8 cellular contexts compared by ENCODE assay signal in the genomic region with DNA sequence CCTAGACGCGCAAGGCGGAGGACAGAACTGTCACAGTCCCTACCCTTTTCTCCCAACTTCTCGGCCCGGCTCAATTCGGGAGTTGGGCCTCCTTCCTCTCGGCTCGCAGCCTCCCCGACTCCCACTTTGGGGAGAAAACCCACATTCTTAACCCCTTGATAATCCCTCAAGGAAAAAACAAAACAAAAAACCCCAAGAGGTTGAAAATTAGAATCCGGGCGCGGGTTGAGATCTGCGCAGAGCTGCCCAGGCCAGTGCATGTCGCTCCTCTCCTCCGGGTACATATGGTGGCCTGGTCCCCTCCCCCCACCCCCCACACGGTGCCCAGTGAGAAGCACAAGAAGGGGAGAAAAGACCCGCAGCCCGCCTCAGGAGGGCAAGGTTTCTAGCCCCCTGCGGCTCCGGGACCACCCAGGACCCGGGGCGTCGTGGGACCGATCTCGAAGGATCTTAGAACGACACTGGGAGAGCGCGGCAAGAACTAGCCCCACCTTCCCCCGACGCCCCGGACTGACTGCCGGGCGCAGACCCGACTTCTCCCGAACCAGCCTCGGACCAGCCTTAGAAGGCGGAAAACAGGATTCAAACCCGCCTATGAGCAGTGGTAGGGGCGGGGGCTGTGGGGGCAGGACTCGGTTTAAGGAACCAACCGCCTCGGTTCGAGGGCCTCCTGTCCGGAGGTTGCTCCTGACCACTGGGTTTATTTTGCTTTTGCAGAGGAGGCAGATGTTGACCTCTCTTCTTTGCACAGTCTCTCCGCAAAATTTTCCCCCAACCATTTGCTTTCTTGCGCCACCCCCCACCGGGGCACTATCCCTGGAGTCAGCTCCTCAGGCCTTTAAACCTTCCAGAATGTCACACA. TPM values are rescaled to one million over a fixed set of nuclear protein-coding genes. Genes with fewer than 3 reads are reported as not detected.
A peak's percentile ranks its signal among the peaks of the same experiment; 100 is the strongest.
DNase-seq lines count a peak whose midpoint lies in the region; ATAC-seq and TF ChIP-seq lines count a peak whose summit lies in the region.

No MANE protein-coding gene starts in this region.

- POLR2A ChIA-PET in activated naive CD8-positive, alpha-beta T cell treated with anti-CD3 and anti-CD28 coated beads, Interleukin-2, amount 10 ng/mL, durations not matched to agents 7 days and 5 days (lab: Charles Lee), result no interaction called here

- ATAC-seq in activated naive CD8-positive, alpha-beta T cell treated with anti-CD3 and anti-CD28 coated beads, Interleukin-2, amount 10 ng/mL, durations not matched to agents 7 days and 5 days (ENCODE audit: low read depth), result no peak
- ATAC-seq in GM21723 (IDR thresholded peaks at IDR 0.05; ENCODE audit: unreplicated experiment), result no peak

- H3K9me3 Mint-ChIP-seq in activated naive CD8-positive, alpha-beta T cell treated with anti-CD3 and anti-CD28 coated beads, Interleukin-2, amount 10 ng/mL, durations not matched to agents 7 days and 5 days, result no peaks in the 10 kb centered on the region

- H3K27me3 Mint-ChIP-seq in activated naive CD8-positive, alpha-beta T cell treated with anti-CD3 and anti-CD28 coated beads, Interleukin-2, amount 10 ng/mL, durations not matched to agents 7 days and 5 days, result peaks cover 96% of the 10 kb centered on the region

- peak overlapping the region; percentile 70 for H3K4me3 Mint-ChIP-seq in activated naive CD8-positive, alpha-beta T cell treated with anti-CD3 and anti-CD28 coated beads, Interleukin-2, amount 10 ng/mL, durations not matched to agents 7 days and 5 days

- TF ChIP-seq CTCF in GM12865 (IDR thresholded peaks at IDR 0.05; ENCODE audit: insufficient read depth, low read depth, low read length, missing control alignments), result no peak

- DNase-seq in GM12865 (ENCODE audit: low read depth), result no peak
- DNase-seq in activated naive CD8-positive, alpha-beta T cell treated with anti-CD3 and anti-CD28 coated beads, Interleukin-2, amount 10 ng/mL, durations not matched to agents 7 days and 5 days, result peak; percentile 34
- no peak for DNase-seq in iPS DF 6.9 (ENCODE audit: low read depth, low spot score)
- no peak for DNase-seq in skeletal muscle cell (ENCODE audit: low read depth)
- DNase-seq in kidney glomerular epithelial cell (lab: John Stamatoyannopoulos, UW), result no peak
- DNase-seq in NCI-H526 treated with DMSO at 0.1 percent for 48 hours (lab: John Stamatoyannopoulos, UW), result no peak
- DNase-seq in superior temporal gyrus (ENCODE audit: extremely low spot score), result no peak

- no peak overlapping the region for H3K27ac ChIP-seq in iPS DF 6.9 (ENCODE audit: low read length)

- no peaks in the 10 kb centered on the region for H3K36me3 Mint-ChIP-seq in activated naive CD8-positive, alpha-beta T cell treated with anti-CD3 and anti-CD28 coated beads, Interleukin-2, amount 10 ng/mL, durations not matched to agents 7 days and 5 days

- H3K4me1 Mint-ChIP-seq in activated naive CD8-positive, alpha-beta T cell treated with anti-CD3 and anti-CD28 coated beads, Interleukin-2, amount 10 ng/mL, durations not matched to agents 7 days and 5 days, result peaks cover 16% of the 10 kb centered on the region

- no CpG with 5 or more reads among the region's 47 CpGs for WGBS in iPS DF 6.9 (ENCODE audit: insufficient coverage, insufficient read length)

- peak overlapping the region; percentile 28 for H3K4me3 ChIP-seq in GM12865 (ENCODE audit: low read depth, low read length)
- peak overlapping the region; percentile 33; the same call in 1 of the 2 replicates for H3K4me3 ChIP-seq in iPS DF 6.9 (ENCODE audit: low read length)
- peak overlapping the region; percentile 78 for H3K4me3 ChIP-seq in skeletal muscle cell (ENCODE audit: low read depth, low read length)

- peaks cover 72% of the 10 kb centered on the region for H3K27me3 ChIP-seq in iPS DF 6.9 (ENCODE audit: control insufficient read depth, insufficient read depth, low read length)

- H3K27ac Mint-ChIP-seq in activated naive CD8-positive, alpha-beta T cell treated with anti-CD3 and anti-CD28 coated beads, Interleukin-2, amount 10 ng/mL, durations not matched to agents 7 days and 5 days, result no peak overlapping the region

- H3K36me3 ChIP-seq in iPS DF 6.9 (ENCODE audit: control insufficient read depth, insufficient read depth, low read length), result no peaks in the 10 kb centered on the region

- peaks cover 3% of the 10 kb centered on the region for H3K4me1 ChIP-seq in iPS DF 6.9 (ENCODE audit: control insufficient read depth, insufficient read depth, low read length)

- H3K9me3 ChIP-seq in iPS DF 6.9 (ENCODE audit: control insufficient read depth, insufficient read depth, low read length), result no peaks in the 10 kb centered on the region

RNA-seq across cellular contexts. Expression of a gene that starts 2.5 kb away (rescaled TPM):
- not detected for total RNA-seq in activated naive CD8-positive, alpha-beta T cell treated with anti-CD3 and anti-CD28 coated beads, Interleukin-2, amount 10 ng/mL, durations not matched to agents 7 days and 5 days

Comparison
In these comparisons a context has a peak if more than half of its experiments do, and no peak if none do; other contexts are left out.
1. H3K4me3 ChIP-seq: peak in every context shown above with its lines; median percentile 78 in skeletal muscle cell; 33 in iPS DF 6.9; 28 in GM12865.